Comparison of ENCODE assay signal across 28 cellular contexts in genomic region chr12:71719647-71720370, GRCh38. TPM values are rescaled to one million over a fixed set of nuclear protein-coding genes. Genes with fewer than 3 reads are reported as not detected.
DNase-seq lines count a peak whose midpoint lies in the region; ATAC-seq, FAIRE-seq and TF ChIP-seq lines count a peak whose summit lies in the region.
"Had no signal": no experiment of that assay in that cellular context is flagged by ENCODE, and none has a peak within 500 bp of the region (broad histone marks: within the 10 kb centered on the region; RNA-seq: fewer than 3 reads in every experiment).

No MANE protein-coding gene starts in this region.

- H3K27me3 ChIP-seq in right atrium auricular region: no peaks in the 10 kb centered on the region
- H3K27me3 ChIP-seq in left lung: no peaks in the 10 kb centered on the region
- H3K27me3 ChIP-seq in mesenchymal stem cell (ENCODE audit: control insufficient read depth in 1 of 2, insufficient read depth in 1 of 2, low read length in 2 of 2): no peaks in the 10 kb centered on the region

- no peak overlapping the region for H2BK5ac ChIP-seq in mesenchymal stem cell (ENCODE audit: low read depth, low read length, poor library complexity, severe bottlenecking)

- H2AFZ ChIP-seq in mesenchymal stem cell (ENCODE audit: low read depth, low read length): no peak overlapping the region

- no peak overlapping the region for H4K91ac ChIP-seq in mesenchymal stem cell (ENCODE audit: low read length)

- H3K4me1 ChIP-seq in right atrium auricular region (no peaks in the 10 kb centered on the region), left lung (no peaks in the 10 kb centered on the region), mesenchymal stem cell (ENCODE audit: control insufficient read depth, insufficient read depth, low read depth, low read length) (no peaks in the 10 kb centered on the region)
- H3K4me1 ChIP-seq: Caco-2 had no signal

- H3K9me3 ChIP-seq in right atrium auricular region: no peaks in the 10 kb centered on the region
- H3K9me3 ChIP-seq in left lung: peaks cover 0 to under 1% of the 10 kb centered on the region in 2 donors
- H3K9me3 ChIP-seq in mesenchymal stem cell (ENCODE audit: control insufficient read depth, low read length): no peaks in the 10 kb centered on the region
- H3K9me3 ChIP-seq: Caco-2 had no signal

- H3K18ac ChIP-seq in mesenchymal stem cell (ENCODE audit: low read depth in 1 of 2, low read length in 2 of 2): no peak overlapping the region

- WGBS in mesenchymal stem cell: 98% methylated on average over 5 of the region's 5 CpGs

- no peak for TF ChIP-seq CTCF in right atrium auricular region (IDR thresholded peaks at IDR 0.05)
- TF ChIP-seq CTCF in epithelial cell of esophagus (IDR thresholded peaks at IDR 0.05; ENCODE audit: insufficient read depth, low read depth, low read length, missing control alignments): no peak
- no peak for TF ChIP-seq CTCF in left lung (IDR thresholded peaks at IDR 0.05)

- no peak overlapping the region for H2AK5ac ChIP-seq in mesenchymal stem cell (ENCODE audit: low read length, severe bottlenecking)

- no peak for FAIRE-seq in urothelium cell line (lab: Jason Lieb, UNC)
- FAIRE-seq: H1, TTC549 had no signal

- H3K27ac ChIP-seq in right atrium auricular region (no peak overlapping the region), left lung (no peak overlapping the region), mesenchymal stem cell (ENCODE audit: low read length, poor library complexity, severe bottlenecking) (no peak overlapping the region)
- H3K27ac ChIP-seq: C4-2B had no signal

- no peak overlapping the region for H4K8ac ChIP-seq in mesenchymal stem cell (ENCODE audit: low read length)

- H3K14ac ChIP-seq in mesenchymal stem cell (ENCODE audit: low read length in 2 of 2): no peak overlapping the region

- H2BK120ac ChIP-seq in mesenchymal stem cell (ENCODE audit: low read depth, low read length): no peak overlapping the region

- H3K4me3 ChIP-seq in right atrium auricular region: no peak overlapping the region
- no peak overlapping the region for H3K4me3 ChIP-seq in epithelial cell of esophagus (ENCODE audit: low read length)
- no peak overlapping the region for H3K4me3 ChIP-seq in left lung
- no peak overlapping the region for H3K4me3 ChIP-seq in mesenchymal stem cell (ENCODE audit: insufficient read depth in 1 of 2, low read depth in 1 of 2, low read length in 2 of 2)

- no peak overlapping the region for H3K4ac ChIP-seq in mesenchymal stem cell (ENCODE audit: low read depth in 1 of 2, low read length in 2 of 2)

- H3K36me3 ChIP-seq in right atrium auricular region (no peaks in the 10 kb centered on the region), left lung (no peaks in the 10 kb centered on the region), mesenchymal stem cell (ENCODE audit: control insufficient read depth in 1 of 2, insufficient read depth in 2 of 2, low read depth in 1 of 2, low read length in 2 of 2) (no peaks in the 10 kb centered on the region)

- intact Hi-C loops in left cardiac atrium (cut with DNase I): no loop called here
- intact Hi-C loops in left lung (cut with DNase I): no loop called here

- no peaks in the 10 kb centered on the region for H3K79me1 ChIP-seq in mesenchymal stem cell (replicated peaks; ENCODE audit: low read length, poor library complexity, severe bottlenecking)

- no peak overlapping the region for H2BK15ac ChIP-seq in mesenchymal stem cell (ENCODE audit: low read depth, poor library complexity, severe bottlenecking)

- no peak overlapping the region for H3K23ac ChIP-seq in mesenchymal stem cell (ENCODE audit: low read length in 2 of 2)

- ATAC-seq in left cardiac atrium: peak; percentile 30 to 87
- peak; percentile 73 for ATAC-seq in left lung
- ATAC-seq: activated naive CD8-positive, alpha-beta T cell treated with anti-CD3 and anti-CD28 coated beads, Interleukin-2, amount 50 U/mL, for 24 hours; left ventricle myocardium superior; Right ventricle myocardium inferior; SK-N-SH treated with all-trans-retinoic acid at 6 μM for 48 hours; T-helper 17 cell had no signal

- H3K9ac ChIP-seq in mesenchymal stem cell (ENCODE audit: low read length): no peak overlapping the region

- no peak overlapping the region for H3K4me2 ChIP-seq in mesenchymal stem cell (ENCODE audit: low read length, poor library complexity, severe bottlenecking)

- no peak overlapping the region for H2BK12ac ChIP-seq in mesenchymal stem cell (ENCODE audit: low read length in 2 of 2)

- DNase-seq in left cardiac atrium: no peak
- no peak for DNase-seq in right atrium auricular region (ENCODE audit: low spot score)
- peak; percentile 94 for DNase-seq in epithelial cell of esophagus (ENCODE audit: low read depth)
- no peak for DNase-seq in left lung
- DNase-seq in mesenchymal stem cell: no peak
- DNase-seq in NCI-H1092 (lab: John Stamatoyannopoulos, UW): no peak
- no peak for DNase-seq in urothelium cell line (ENCODE audit: low spot score)
- no peak for DNase-seq in HUDEP-2 (lab: John Stamatoyannopoulos, UW; ENCODE audit: unreplicated experiment in 76 of 76)
- DNase-seq: 8988T; activated CD4-positive, alpha-beta T cell treated with anti-CD3 and anti-CD28 coated beads, Interleukin-2, amount 50 U/mL, for 48 hours; activated CD4-positive, CD25-positive, alpha-beta regulatory T cell; activated naive CD8-positive, alpha-beta T cell treated with anti-CD3 and anti-CD28 coated beads, Interleukin-2, amount 50 U/mL, for 24 hours; activated T-cell treated with anti-CD3 and anti-CD28 coated beads, Interleukin-2, amount 50 U/mL, for 48 hours; Caco-2; DMS79; GDM1; left ventricle myocardium superior; NCI-H1930; NCI-H524 treated with DMSO at 0.1 percent for 48 hours; OCI-M1; stimulated activated CD4-positive, alpha-beta T cell treated with anti-CD3 and anti-CD28 coated beads, Interleukin-4, amount 100 ng/mL, for 4 hours; substantia nigra; T-helper 17 cell had no signal

RNA-seq across cellular contexts. Expression of gene TMEM19, which starts 33.9 kb away (rescaled TPM):
- total RNA-seq in left cardiac atrium (10 to 100 TPM; 25.8 to 28.8 TPM), right atrium auricular region (10 to 100 TPM; 19.5 to 20.5 TPM), left lung (10 to 100 TPM; 33.4 to 35.0 TPM)
- polyA plus RNA-seq in mesenchymal stem cell (2013, experiment 1 of 2): 10.7 TPM
- 11.2 TPM for polyA plus RNA-seq in mesenchymal stem cell (2013, experiment 2 of 2)

RNA-seq across cellular contexts. Expression of gene RAB21, which starts 34.9 kb away (rescaled TPM):
- total RNA-seq in left cardiac atrium: 100 to 1,000 TPM in 1 of 2 donors, 10 to 100 TPM in 1; 95.7 to 117 TPM
- total RNA-seq in right atrium auricular region: 10 to 100 TPM; 26.9 to 33.9 TPM
- 10 to 100 TPM; 71.9 to 77.7 TPM for total RNA-seq in left lung
- 42.6 TPM for polyA plus RNA-seq in mesenchymal stem cell (2013, experiment 1 of 2)
- polyA plus RNA-seq in mesenchymal stem cell (2013, experiment 2 of 2): 41.2 TPM

RNA-seq across cellular contexts. Expression of gene THAP2, which starts 55.7 kb away (rescaled TPM):
- 1 to 10 TPM; 4.3 to 5.2 TPM for total RNA-seq in left cardiac atrium
- 1 to 10 TPM; 2.0 to 5.2 TPM for total RNA-seq in right atrium auricular region
- 1 to 10 TPM; 5.2 to 5.9 TPM for total RNA-seq in left lung
- 3.4 TPM for polyA plus RNA-seq in mesenchymal stem cell (2013, experiment 1 of 2)
- 2.9 TPM for polyA plus RNA-seq in mesenchymal stem cell (2013, experiment 2 of 2)

RNA-seq across cellular contexts. Expression of gene ZFC3H1, which starts 56.2 kb away (rescaled TPM):
- total RNA-seq in left cardiac atrium: 10 to 100 TPM; 19.4 to 24.5 TPM
- total RNA-seq in right atrium auricular region: 10 to 100 TPM; 19.5 to 22.8 TPM
- total RNA-seq in left lung: 10 to 100 TPM; 40.7 to 50.7 TPM
- 22.4 TPM for polyA plus RNA-seq in mesenchymal stem cell (2013, experiment 1 of 2)
- 20.2 TPM for polyA plus RNA-seq in mesenchymal stem cell (2013, experiment 2 of 2)
